8 cellular contexts compared by ENCODE assay signal in the genomic region with DNA sequence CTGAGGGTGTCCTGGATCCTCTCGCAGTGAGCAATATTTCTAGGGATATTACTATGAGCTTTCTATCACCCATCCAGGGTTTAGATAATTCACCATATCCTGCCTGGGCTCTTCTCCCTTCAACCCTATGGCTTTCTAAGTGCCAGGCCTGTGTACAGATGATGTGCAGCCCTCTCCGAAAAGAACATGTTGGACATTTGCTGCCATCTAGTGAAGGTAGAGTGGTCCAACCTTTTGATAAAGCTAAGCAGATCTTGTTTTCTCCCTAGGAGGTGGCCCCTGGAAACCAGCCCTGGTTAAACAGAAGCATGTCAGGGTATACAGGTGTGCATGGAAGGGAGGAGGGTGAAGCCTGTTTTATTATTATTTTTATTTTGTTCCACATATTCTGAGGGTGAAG. TPM values are rescaled to one million over a fixed set of nuclear protein-coding genes. Genes with fewer than 3 reads are reported as not detected.
DNase-seq lines count a peak whose midpoint lies in the region; ATAC-seq and TF ChIP-seq lines count a peak whose summit lies in the region.

No MANE protein-coding gene starts in this region.

- no peak overlapping the region for H3K4me3 ChIP-seq in heart left ventricle

- no peaks in the 10 kb centered on the region for H3K27me3 ChIP-seq in heart left ventricle

- no peak for TF ChIP-seq POLR2A in heart left ventricle (IDR thresholded peaks at IDR 0.05)

- TF ChIP-seq CTCF in heart left ventricle (IDR thresholded peaks at IDR 0.05): peak; percentile 18 to 60 (median 53)

- no peak overlapping the region for H3K27ac ChIP-seq in heart left ventricle

- DNase-seq in A172 (ENCODE audit: low spot score): peak; percentile 35
- peak; percentile 6 for DNase-seq in SKM-1 treated with dmso at 0.1 percent for 144 hours (lab: John Stamatoyannopoulos, UW; ENCODE audit: unreplicated experiment)
- DNase-seq in heart left ventricle: peak in 2 of 5 donors; percentile 16 to 26
- DNase-seq in NCI-H446 (lab: John Stamatoyannopoulos, UW): no peak

- 48 to 55% (median 52%) methylated on average over 2 of the region's 2 CpGs for WGBS in heart left ventricle, 4 donors

- H3K4me1 ChIP-seq in heart left ventricle: no peaks in the 10 kb centered on the region

- H3K9me3 ChIP-seq in heart left ventricle: no peaks in the 10 kb centered on the region

- intact Hi-C loops in heart left ventricle (cut with DNase I): loop anchor here (1.0 to 10.0 kb wide), 12 partner anchors 99 to 349 kb away; a partner anchor contains a TSS

- ATAC-seq in GM18868 (IDR thresholded peaks at IDR 0.05; ENCODE audit: unreplicated experiment) (peak; percentile 51), heart left ventricle (peak in 3 of 4 donors; percentile 85 to 94 (median 93)), HG03565 (IDR thresholded peaks at IDR 0.05; ENCODE audit: unreplicated experiment) (no peak), GM19395 (IDR thresholded peaks at IDR 0.05; ENCODE audit: unreplicated experiment) (no peak), GM19467 (IDR thresholded peaks at IDR 0.05; ENCODE audit: unreplicated experiment) (no peak)

- H3K36me3 ChIP-seq in heart left ventricle: no peaks in the 10 kb centered on the region

RNA-seq across cellular contexts. Expression of a gene that starts 27.9 kb away (rescaled TPM):
- total RNA-seq in A172 (2014; rRNA removed; shearing (Covaris generic)): not detected in 2 replicates
- under 1 TPM in 8 of 9 donors, not detected in 1; 0.05 to 0.56 (median 0.11) TPM for total RNA-seq in heart left ventricle
- under 1 TPM; 0.11 to 0.72 TPM for polyA plus RNA-seq in heart left ventricle

Comparison
In these comparisons a context has a peak if more than half of its experiments do, and no peak if none do; other contexts are left out.
1. DNase-seq: peak in A172 (single experiment) and SKM-1 treated with dmso at 0.1 percent for 144 hours (single experiment); none in NCI-H446 (0 of 2).
2. ATAC-seq: peak in GM18868 (single experiment) and heart left ventricle (3 of 4); none in HG03565 (single experiment), GM19395 (single experiment) and GM19467 (single experiment).